ENCODE assay signal across 8 cellular contexts in the genomic region with DNA sequence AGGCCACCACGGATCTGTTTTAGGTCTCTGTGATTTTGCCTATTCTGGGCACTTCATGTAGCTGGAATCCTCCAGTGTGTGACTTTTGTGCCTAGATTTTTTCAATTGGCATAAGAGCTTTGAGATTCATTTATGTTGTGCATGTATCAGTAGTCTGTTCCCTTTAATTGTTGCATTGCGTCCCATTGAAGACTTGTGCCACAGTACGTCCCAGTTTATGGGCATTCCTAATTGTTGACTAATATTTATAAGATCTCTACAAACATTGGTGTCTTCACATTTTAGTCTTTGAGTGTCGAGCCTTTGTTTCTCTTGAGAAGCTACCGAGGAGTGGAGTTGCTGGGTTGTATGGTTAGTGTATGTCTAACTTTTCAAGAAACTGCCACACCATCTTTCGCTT. TPM values are rescaled to one million over a fixed set of nuclear protein-coding genes. Genes with fewer than 3 reads are reported as not detected.
DNase-seq lines count a peak whose midpoint lies in the region; ATAC-seq and TF ChIP-seq lines count a peak whose summit lies in the region.

No MANE protein-coding gene starts in this region.

- no peaks in the 10 kb centered on the region for H3K36me3 Mint-ChIP-seq in T-helper 1 cell treated with Interleukin-12 subunit alpha and Interleukin-12 subunit beta and Interleukin-4 antibody, amounts not matched to agents 30 μg/mL and 1 μg/mL, for 36 hours (ENCODE audit: low read depth)

- peak overlapping the region; percentile 67 for H3K4me3 Mint-ChIP-seq in T-helper 1 cell treated with Interleukin-12 subunit alpha and Interleukin-12 subunit beta and Interleukin-4 antibody, amounts not matched to agents 30 μg/mL and 1 μg/mL, for 36 hours
- H3K4me3 Mint-ChIP-seq in stimulated activated naive CD8-positive, alpha-beta T cell treated with anti-CD3 and anti-CD28 coated beads, Interleukin-15, amount 100 ng/mL, for 72 hours: peak overlapping the region; percentile 64 to 71

- H3K27ac Mint-ChIP-seq in T-helper 1 cell treated with Interleukin-12 subunit alpha and Interleukin-12 subunit beta and Interleukin-4 antibody, amounts not matched to agents 30 μg/mL and 1 μg/mL, for 36 hours: no peak overlapping the region
- no peak overlapping the region for H3K27ac Mint-ChIP-seq in stimulated activated naive CD8-positive, alpha-beta T cell treated with anti-CD3 and anti-CD28 coated beads, Interleukin-15, amount 100 ng/mL, for 72 hours

- peaks cover 13% of the 10 kb centered on the region for H3K4me1 Mint-ChIP-seq in T-helper 1 cell treated with Interleukin-12 subunit alpha and Interleukin-12 subunit beta and Interleukin-4 antibody, amounts not matched to agents 30 μg/mL and 1 μg/mL, for 36 hours (ENCODE audit: low read depth)
- H3K4me1 Mint-ChIP-seq in stimulated activated naive CD8-positive, alpha-beta T cell treated with anti-CD3 and anti-CD28 coated beads, Interleukin-15, amount 100 ng/mL, for 72 hours: peaks cover 31% of the 10 kb centered on the region

- peaks cover 20% of the 10 kb centered on the region for H3K27me3 Mint-ChIP-seq in T-helper 1 cell treated with Interleukin-12 subunit alpha and Interleukin-12 subunit beta and Interleukin-4 antibody, amounts not matched to agents 30 μg/mL and 1 μg/mL, for 36 hours (ENCODE audit: low read depth)
- H3K27me3 Mint-ChIP-seq in stimulated activated naive CD8-positive, alpha-beta T cell treated with anti-CD3 and anti-CD28 coated beads, Interleukin-15, amount 100 ng/mL, for 72 hours: no peaks in the 10 kb centered on the region

- no peak for TF ChIP-seq CTCF in foreskin fibroblast (IDR thresholded peaks at IDR 0.05; ENCODE audit: low read depth, low read length)

- peak overlapping the region; percentile 31 to 59 for H3K4me3 ChIP-seq in foreskin fibroblast (ENCODE audit: low read depth in 1 of 2, low read length in 2 of 2)

- H3K9me3 Mint-ChIP-seq in T-helper 1 cell treated with Interleukin-12 subunit alpha and Interleukin-12 subunit beta and Interleukin-4 antibody, amounts not matched to agents 30 μg/mL and 1 μg/mL, for 36 hours: no peaks in the 10 kb centered on the region
- no peaks in the 10 kb centered on the region for H3K9me3 Mint-ChIP-seq in stimulated activated naive CD8-positive, alpha-beta T cell treated with anti-CD3 and anti-CD28 coated beads, Interleukin-15, amount 100 ng/mL, for 72 hours

- no peak for DNase-seq in T-helper 1 cell
- peak; percentile 38 for DNase-seq in RPMI7951 (ENCODE audit: low read depth)
- DNase-seq in foreskin fibroblast: peak; percentile 44 to 55
- DNase-seq in stimulated activated naive CD8-positive, alpha-beta T cell treated with anti-CD3 and anti-CD28 coated beads, Interleukin-15, amount 100 ng/mL, for 72 hours: no peak
- no peak for DNase-seq in occipital lobe (lab: John Stamatoyannopoulos, UW)
- no peak for DNase-seq in activated CD4-positive, CD25-positive, alpha-beta regulatory T cell (lab: John Stamatoyannopoulos, UW)

- ATAC-seq in stimulated activated naive CD8-positive, alpha-beta T cell treated with anti-CD3 and anti-CD28 coated beads, Interleukin-15, amount 100 ng/mL, for 72 hours: no peak
- ATAC-seq in GM21526 (IDR thresholded peaks at IDR 0.05; ENCODE audit: low FRiP score, unreplicated experiment): no peak

RNA-seq across cellular contexts. Expression of a gene that starts 0.7 kb away (rescaled TPM):
- total RNA-seq in RPMI7951 (2014; rRNA removed; shearing (Covaris generic)): 47.8 and 48.4 TPM in 2 replicates
- total RNA-seq in occipital lobe: 22.6 TPM

RNA-seq across cellular contexts. Expression of a gene that starts 33.9 kb away (rescaled TPM):
- total RNA-seq in RPMI7951 (2014; rRNA removed; shearing (Covaris generic)): 216 and 231 TPM in 2 replicates
- 4.8 TPM for total RNA-seq in occipital lobe

RNA-seq across cellular contexts. Expression of a gene that starts 34.4 kb away (rescaled TPM):
- 92.9 and 123 TPM in 2 replicates for total RNA-seq in RPMI7951 (2014; rRNA removed; shearing (Covaris generic))
- total RNA-seq in occipital lobe: 32.6 TPM

RNA-seq across cellular contexts. Expression of a gene that starts 54.0 kb away (rescaled TPM):
- total RNA-seq in RPMI7951 (2014; rRNA removed; shearing (Covaris generic)): 2.2 and 2.5 TPM in 2 replicates
- 0.16 TPM for total RNA-seq in occipital lobe

Comparison
In these comparisons a context has a peak if more than half of its experiments do, and no peak if none do; other contexts are left out.
1. DNase-seq: peak in RPMI7951 (single experiment) and foreskin fibroblast (2 of 2); none in T-helper 1 cell (0 of 5), stimulated activated naive CD8-positive, alpha-beta T cell treated with anti-CD3 and anti-CD28 coated beads, Interleukin-15, amount 100 ng/mL, for 72 hours (0 of 2), occipital lobe (single experiment) and activated CD4-positive, CD25-positive, alpha-beta regulatory T cell (0 of 4).
2. RNA of a gene that starts 33.9 kb away (total RNA-seq): 216 to 231 TPM in RPMI7951; 4.8 TPM in occipital lobe (single experiment); every median in the first group is over 10 times any median in the second.